ENCODE assay signal across 23 cellular contexts in genomic region chr20:17403496-17403895, GRCh38.
"Had no signal": no experiment of that assay in that cellular context is flagged by ENCODE, and none has a peak within 500 bp of the region (broad histone marks: within the 10 kb centered on the region; RNA-seq: fewer than 3 reads in every experiment).

No MANE protein-coding gene starts in this region.

- H3K36me3 Mint-ChIP-seq: naive B cell; stimulated activated naive B cell treated with anti-CD40 and anti-IgM and Interleukin-4, amounts not matched to agents 10 μg/mL and 1 μg/mL and 100 μg/mL, for 72 hours had no signal

- H3K4me3 ChIP-seq: coronary artery, gastrocnemius medialis, heart right ventricle, prostate gland, sigmoid colon, skin epidermis, testis, tibial nerve, upper lobe of right lung, vagina had no signal

- H3K4me3 Mint-ChIP-seq: effector memory CD8-positive, alpha-beta T cell; naive B cell; nephron progenitor cell; stimulated activated naive B cell treated with anti-CD40 and anti-IgM and Interleukin-4, amounts not matched to agents 10 μg/mL and 1 μg/mL and 100 μg/mL, for 72 hours; stimulated activated naive CD8-positive, alpha-beta T cell treated with anti-CD3 and anti-CD28 coated beads, Interleukin-15, amount 100 ng/mL, for 72 hours had no signal

- ATAC-seq: effector memory CD8-positive, alpha-beta T cell; gastrocnemius medialis; heart right ventricle; left colon; stimulated activated naive B cell treated with anti-CD40 and anti-IgM and Interleukin-4, amounts not matched to agents 10 μg/mL and 1 μg/mL and 100 μg/mL, for 72 hours; stimulated activated naive CD8-positive, alpha-beta T cell treated with anti-CD3 and anti-CD28 coated beads, Interleukin-15, amount 100 ng/mL, for 72 hours; upper lobe of right lung had no signal

- H3K9me3 Mint-ChIP-seq: effector memory CD8-positive, alpha-beta T cell; nephron progenitor cell; stimulated activated naive CD8-positive, alpha-beta T cell treated with anti-CD3 and anti-CD28 coated beads, Interleukin-15, amount 100 ng/mL, for 72 hours had no signal

- H3K4me1 ChIP-seq: gastrocnemius medialis, heart right ventricle, parathyroid adenoma, prostate gland, testis, tibial nerve, upper lobe of right lung had no signal

- H3K36me3 ChIP-seq: gastrocnemius medialis, heart right ventricle, prostate gland, sigmoid colon, tibial nerve, upper lobe of right lung, vagina had no signal

- H3K27ac Mint-ChIP-seq: effector memory CD8-positive, alpha-beta T cell; naive B cell; nephron progenitor cell; stimulated activated naive B cell treated with anti-CD40 and anti-IgM and Interleukin-4, amounts not matched to agents 10 μg/mL and 1 μg/mL and 100 μg/mL, for 72 hours; stimulated activated naive CD8-positive, alpha-beta T cell treated with anti-CD3 and anti-CD28 coated beads, Interleukin-15, amount 100 ng/mL, for 72 hours had no signal

- H3K9me3 ChIP-seq: gastrocnemius medialis, prostate gland, sigmoid colon, testis, tibial nerve, upper lobe of right lung, vagina had no signal

- DNase-seq: effector memory CD8-positive, alpha-beta T cell; erythroblast; gastrocnemius medialis; heart right ventricle; islet precursor cell; left colon; mesendoderm; naive B cell; nephron progenitor cell; retina; sigmoid colon; stimulated activated CD4-positive, alpha-beta T cell treated with anti-CD3 and anti-CD28 coated beads, Interleukin-2, amount 100 ng/mL, for 24 hours; stimulated activated CD4-positive, alpha-beta T cell treated with anti-CD3 and anti-CD28 coated beads, Interleukin-4, amount 100 ng/mL, for 4 hours; stimulated activated naive B cell treated with anti-CD40 and anti-IgM and Interleukin-4, amounts not matched to agents 10 μg/mL and 1 μg/mL and 100 μg/mL, for 72 hours; stimulated activated naive CD8-positive, alpha-beta T cell treated with anti-CD3 and anti-CD28 coated beads, Interleukin-15, amount 100 ng/mL, for 72 hours; testis; upper lobe of right lung had no signal

- H3K27me3 ChIP-seq: gastrocnemius medialis, sigmoid colon, testis, tibial nerve, upper lobe of right lung, vagina had no signal

- H3K4me1 Mint-ChIP-seq: naive B cell; nephron progenitor cell; stimulated activated naive B cell treated with anti-CD40 and anti-IgM and Interleukin-4, amounts not matched to agents 10 μg/mL and 1 μg/mL and 100 μg/mL, for 72 hours; stimulated activated naive CD8-positive, alpha-beta T cell treated with anti-CD3 and anti-CD28 coated beads, Interleukin-15, amount 100 ng/mL, for 72 hours had no signal

- H3K9ac ChIP-seq: parathyroid adenoma had no signal
